In the genomic region with DNA sequence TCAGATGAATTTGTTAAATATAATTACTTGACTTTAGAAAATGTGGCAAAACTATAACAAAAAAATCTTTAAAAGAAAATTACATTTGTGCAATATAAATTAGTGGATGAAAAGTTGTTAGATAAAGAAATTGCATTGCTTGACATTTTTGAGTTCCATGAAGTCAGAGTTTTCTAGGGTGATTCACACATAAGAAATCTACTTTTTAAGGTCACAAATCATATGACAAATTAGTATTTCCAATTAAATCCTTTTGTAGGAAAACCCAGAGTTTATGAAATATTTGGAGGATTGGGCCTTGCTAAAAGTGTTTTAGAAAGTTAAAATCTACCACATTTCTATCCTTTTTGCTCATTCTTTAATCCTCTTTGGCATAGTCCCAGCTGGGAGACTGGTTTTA, we compare ENCODE assay signal across 20 cellular contexts.
A peak's percentile ranks its signal among the peaks of the same experiment; 100 is the strongest.
DNase-seq lines count a peak whose midpoint lies in the region; ATAC-seq and TF ChIP-seq lines count a peak whose summit lies in the region.
"Had no signal": no experiment of that assay in that cellular context is flagged by ENCODE, and none has a peak within 500 bp of the region (broad histone marks: within the 10 kb centered on the region; RNA-seq: fewer than 3 reads in every experiment).

No MANE protein-coding gene starts in this region.

- CTCF ChIA-PET in SK-N-SH (lab: Yijun Ruan, JAX) = no interaction called here
- CTCF ChIA-PET in CD4-positive, alpha-beta memory T cell (lab: Charles Lee; ENCODE audit: partially characterized antibody) = no interaction called here

- no peak overlapping the region for H2BK15ac ChIP-seq in mesenchymal stem cell (ENCODE audit: low read depth, poor library complexity, severe bottlenecking)
- H2BK15ac ChIP-seq in mesendoderm (replicated peaks; ENCODE audit: low read depth) = no peak overlapping the region

- H3K27me3 ChIP-seq in SK-N-SH (ENCODE audit: insufficient read depth) = no peaks in the 10 kb centered on the region
- no peaks in the 10 kb centered on the region for H3K27me3 ChIP-seq in mesenchymal stem cell (ENCODE audit: control insufficient read depth in 1 of 2, insufficient read depth in 1 of 2, low read length in 2 of 2)
- H3K27me3 ChIP-seq in CD4-positive, alpha-beta memory T cell (ENCODE audit: insufficient read depth, low read length) = no peaks in the 10 kb centered on the region
- H3K27me3 ChIP-seq in mesendoderm (ENCODE audit: insufficient read depth, low read length, poor library complexity) = no peaks in the 10 kb centered on the region
- H3K27me3 ChIP-seq: BLaER1 treated with 17β-estradiol and CSF1 and Interleukin-3, amounts not matched to agents 10 nM and 100 nM had no signal

- H3K23ac ChIP-seq in mesenchymal stem cell (ENCODE audit: low read length in 2 of 2) (no peak overlapping the region), mesendoderm (ENCODE audit: low read length) (no peak overlapping the region)

- H4K8ac ChIP-seq in mesenchymal stem cell (ENCODE audit: low read length) (no peak overlapping the region), mesendoderm (ENCODE audit: low read depth, low read length) (no peak overlapping the region)

- no peaks in the 10 kb centered on the region for H3K36me3 ChIP-seq in SK-N-SH (replicated peaks in 1 of 2; ENCODE audit: control insufficient read depth in 1 of 2, insufficient read depth in 2 of 2, low read length in 1 of 2)
- H3K36me3 ChIP-seq in mesenchymal stem cell (ENCODE audit: control insufficient read depth in 1 of 2, insufficient read depth in 2 of 2, low read depth in 1 of 2, low read length in 2 of 2) = no peaks in the 10 kb centered on the region
- no peaks in the 10 kb centered on the region for H3K36me3 ChIP-seq in CD4-positive, alpha-beta memory T cell (ENCODE audit: insufficient read depth, low read length)
- no peaks in the 10 kb centered on the region for H3K36me3 ChIP-seq in mesendoderm (ENCODE audit: control insufficient read depth, insufficient read depth, low read length)
- H3K36me3 ChIP-seq: BLaER1 treated with 17β-estradiol and CSF1 and Interleukin-3, amounts not matched to agents 10 nM and 100 nM; HAP-1 had no signal

- H3F3A ChIP-seq in SK-N-SH (replicated peaks; ENCODE audit: insufficient read depth) = no peaks in the 10 kb centered on the region

- no peak for TF ChIP-seq RAD21 in SK-N-SH (IDR thresholded peaks at IDR 0.05; ENCODE audit: low read length)

- H2BK5ac ChIP-seq in mesenchymal stem cell (ENCODE audit: low read depth, low read length, poor library complexity, severe bottlenecking) (no peak overlapping the region), mesendoderm (ENCODE audit: low read length) (no peak overlapping the region)

- H4K91ac ChIP-seq in mesenchymal stem cell (ENCODE audit: low read length) = no peak overlapping the region

- H2AFZ ChIP-seq in SK-N-SH (ENCODE audit: low read depth) = no peak overlapping the region
- H2AFZ ChIP-seq in mesenchymal stem cell (ENCODE audit: low read depth, low read length) = no peak overlapping the region
- H2AFZ ChIP-seq: GM23248 had no signal

- H3K4me1 ChIP-seq in SK-N-SH (ENCODE audit: control insufficient read depth in 1 of 2, insufficient read depth in 2 of 2, low read depth in 1 of 2, low read length in 1 of 2) = peaks cover 0 to 2% of the 10 kb centered on the region in 2 experiments; a peak in 1 of 4 replicates
- H3K4me1 ChIP-seq in mesenchymal stem cell (ENCODE audit: control insufficient read depth, insufficient read depth, low read depth, low read length) = no peaks in the 10 kb centered on the region
- H3K4me1 ChIP-seq in CD4-positive, alpha-beta memory T cell (ENCODE audit: insufficient read depth, low read length) = no peaks in the 10 kb centered on the region
- H3K4me1 ChIP-seq in mesendoderm (ENCODE audit: control insufficient read depth, low read depth, low read length) = no peaks in the 10 kb centered on the region
- H3K4me1 ChIP-seq: BLaER1 treated with 17β-estradiol and CSF1 and Interleukin-3, amounts not matched to agents 10 nM and 100 nM; HAP-1 had no signal

- POLR2A ChIA-PET in SK-N-SH (lab: Yijun Ruan, JAX) = no interaction called here
- POLR2A ChIA-PET in CD4-positive, alpha-beta memory T cell (lab: Charles Lee; ENCODE audit: partially characterized antibody) = no interaction called here

- H3K9me3 ChIP-seq in SK-N-SH (no peaks in the 10 kb centered on the region), mesenchymal stem cell (ENCODE audit: control insufficient read depth, low read length) (no peaks in the 10 kb centered on the region)
- H3K9me3 ChIP-seq in CD4-positive, alpha-beta memory T cell (ENCODE audit: control insufficient read depth in 1 of 2, low read length in 2 of 2) = peaks cover 0 to 3% of the 10 kb centered on the region in 2 donors
- H3K9me3 ChIP-seq: BLaER1 treated with 17β-estradiol and CSF1 and Interleukin-3, amounts not matched to agents 10 nM and 100 nM; HAP-1 had no signal

- TF ChIP-seq EP300 in SK-N-SH (IDR thresholded peaks at IDR 0.05; ENCODE audit: borderline replicate concordance in 1 of 2, low read depth in 1 of 2, low read length in 1 of 2) = no peak

- no peak overlapping the region for H3K18ac ChIP-seq in mesenchymal stem cell (ENCODE audit: low read depth in 1 of 2, low read length in 2 of 2)
- no peak overlapping the region for H3K18ac ChIP-seq in mesendoderm (ENCODE audit: low read length)

- peaks cover 2 to 32% (median 8%) of the 10 kb centered on the region in 8 donors for H3K9me3 Mint-ChIP-seq in CD4-positive, alpha-beta memory T cell

- H3K4me3 ChIP-seq in SK-N-SH (ENCODE audit: low read depth in 2 of 2, low read length in 1 of 2) (no peak overlapping the region), astrocyte of the spinal cord (ENCODE audit: low read depth, low read length) (no peak overlapping the region), mesenchymal stem cell (ENCODE audit: insufficient read depth in 1 of 2, low read depth in 1 of 2, low read length in 2 of 2) (no peak overlapping the region), mesendoderm (ENCODE audit: low read length) (no peak overlapping the region)
- no peak overlapping the region for H3K4me3 ChIP-seq in CD4-positive, alpha-beta memory T cell (ENCODE audit: low read length in 2 of 2)
- H3K4me3 ChIP-seq: BLaER1 treated with 17β-estradiol and CSF1 and Interleukin-3, amounts not matched to agents 10 nM and 100 nM; GM12878; GM23248; HAP-1 had no signal

- H3K4me2 ChIP-seq in SK-N-SH = no peak overlapping the region
- H3K4me2 ChIP-seq in mesenchymal stem cell (ENCODE audit: low read length, poor library complexity, severe bottlenecking) = no peak overlapping the region
- H3K4me2 ChIP-seq in mesendoderm (ENCODE audit: low read length) = no peak overlapping the region
- H3K4me2 ChIP-seq: BLaER1 treated with 17β-estradiol and CSF1 and Interleukin-3, amounts not matched to agents 10 nM and 100 nM had no signal

- DNase-seq in SK-N-SH = no peak
- peak; percentile 0 for DNase-seq in astrocyte of the spinal cord (ENCODE audit: low read depth, low spot score)
- peak; percentile 10 for DNase-seq in mesenchymal stem cell
- DNase-seq in CD4-positive, alpha-beta memory T cell = no peak
- no peak for DNase-seq in mesendoderm
- no peak for DNase-seq in activated naive CD4-positive, alpha-beta T cell (lab: John Stamatoyannopoulos, UW)
- DNase-seq: CD8-positive, alpha-beta memory T cell; COR-L47; DMS 273 treated with DMSO at 0.1 percent for 48 hours; DMS53; DND-41; EL; GM23248 had no signal

- intact Hi-C loops in CD4-positive, alpha-beta memory T cell (cut with micrococcal nuclease) = no loop called here

- H3K27me3 Mint-ChIP-seq in CD4-positive, alpha-beta memory T cell = no peaks in the 10 kb centered on the region
- H3K27me3 Mint-ChIP-seq: B cell; CD8-positive, alpha-beta memory T cell had no signal

- no peaks in the 10 kb centered on the region for H4K20me1 ChIP-seq in SK-N-SH (ENCODE audit: insufficient read depth)
- H4K20me1 ChIP-seq: BLaER1 treated with 17β-estradiol and CSF1 and Interleukin-3, amounts not matched to agents 10 nM and 100 nM had no signal

- no peak overlapping the region for H3K56ac ChIP-seq in mesendoderm (ENCODE audit: low read length)

- H2BK120ac ChIP-seq in mesenchymal stem cell (ENCODE audit: low read depth, low read length) (no peak overlapping the region), mesendoderm (ENCODE audit: low read depth, low read length) (no peak overlapping the region)

- in situ Hi-C loops in astrocyte of the spinal cord (cut with HindIII; ENCODE audit: low sequenced_read_pairs) = no loop called here

- no peaks in the 10 kb centered on the region for H3K79me2 ChIP-seq in SK-N-SH (ENCODE audit: insufficient read depth)
- H3K79me2 ChIP-seq in mesendoderm (ENCODE audit: control insufficient read depth, insufficient read depth, low read length) = no peaks in the 10 kb centered on the region

- no peak overlapping the region for H2BK12ac ChIP-seq in mesenchymal stem cell (ENCODE audit: low read length in 2 of 2)

- no peaks in the 10 kb centered on the region for H3K36me3 Mint-ChIP-seq in CD4-positive, alpha-beta memory T cell
- H3K36me3 Mint-ChIP-seq: CD8-positive, alpha-beta memory T cell had no signal

- H2AK5ac ChIP-seq in mesenchymal stem cell (ENCODE audit: low read length, severe bottlenecking) (no peak overlapping the region), mesendoderm (ENCODE audit: low read length) (no peak overlapping the region)

- TF ChIP-seq CTCF in SK-N-SH (IDR thresholded peaks at IDR 0.05) (no peak), astrocyte of the spinal cord (IDR thresholded peaks at IDR 0.05; ENCODE audit: low read depth, low read length) (no peak)

- H4K5ac ChIP-seq in mesendoderm (ENCODE audit: low read length) = no peak overlapping the region

- H3K4me1 Mint-ChIP-seq in CD4-positive, alpha-beta memory T cell = no peaks in the 10 kb centered on the region
- H3K4me1 Mint-ChIP-seq: B cell; CD8-positive, alpha-beta memory T cell had no signal

- no peak overlapping the region for H3K14ac ChIP-seq in mesenchymal stem cell (ENCODE audit: low read length in 2 of 2)

- no peak overlapping the region for H3K27ac ChIP-seq in SK-N-SH (ENCODE audit: low read depth in 2 of 2, low read length in 1 of 2)
- H3K27ac ChIP-seq in mesenchymal stem cell (ENCODE audit: low read length, poor library complexity, severe bottlenecking) = no peak overlapping the region
- H3K27ac ChIP-seq in CD4-positive, alpha-beta memory T cell (ENCODE audit: low read depth, low read length) = no peak overlapping the region
- H3K27ac ChIP-seq in mesendoderm (ENCODE audit: low read depth, low read length) = no peak overlapping the region
- H3K27ac ChIP-seq: 22Rv1; BLaER1 treated with 17β-estradiol and CSF1 and Interleukin-3, amounts not matched to agents 10 nM and 100 nM; GM23248 had no signal

- no peak overlapping the region for H3K27ac Mint-ChIP-seq in CD4-positive, alpha-beta memory T cell
- H3K27ac Mint-ChIP-seq: B cell; CD8-positive, alpha-beta memory T cell had no signal

- H3K79me1 ChIP-seq in mesenchymal stem cell (replicated peaks; ENCODE audit: low read length, poor library complexity, severe bottlenecking) (no peaks in the 10 kb centered on the region), mesendoderm (ENCODE audit: low read length) (no peaks in the 10 kb centered on the region)

- no peak overlapping the region for H3K9ac ChIP-seq in SK-N-SH
- no peak overlapping the region for H3K9ac ChIP-seq in mesenchymal stem cell (ENCODE audit: low read length)
- no peak overlapping the region for H3K9ac ChIP-seq in mesendoderm (ENCODE audit: low read length)
- H3K9ac ChIP-seq: BLaER1 treated with 17β-estradiol and CSF1 and Interleukin-3, amounts not matched to agents 10 nM and 100 nM; GM23248 had no signal

- H3K4me3 Mint-ChIP-seq in CD4-positive, alpha-beta memory T cell = no peak overlapping the region
- H3K4me3 Mint-ChIP-seq: B cell; CD8-positive, alpha-beta memory T cell had no signal

- H3K4ac ChIP-seq in mesenchymal stem cell (ENCODE audit: low read depth in 1 of 2, low read length in 2 of 2) (no peak overlapping the region), mesendoderm (ENCODE audit: low read depth, low read length) (no peak overlapping the region)

- ATAC-seq in SK-N-SH treated with all-trans-retinoic acid at 6 μM for 48 hours (no peak), HG02870 (IDR thresholded peaks at IDR 0.05; ENCODE audit: unreplicated experiment) (no peak)
- ATAC-seq: GM12878 had no signal

- no peaks in the 10 kb centered on the region for H3K9me2 ChIP-seq in SK-N-SH

Comparison
In these comparisons a context has a peak if more than half of its experiments do, and no peak if none do; other contexts are left out.
1. DNase-seq: peak in astrocyte of the spinal cord (single experiment) and mesenchymal stem cell (single experiment); none in SK-N-SH (single experiment), CD4-positive, alpha-beta memory T cell (0 of 5), mesendoderm (single experiment) and activated naive CD4-positive, alpha-beta T cell (0 of 4).